Comparison of ENCODE assay signal across 10 cellular contexts in genomic region chr15:31350771-31351170, GRCh38. TPM values are rescaled to one million over a fixed set of nuclear protein-coding genes. Genes with fewer than 3 reads are reported as not detected.
A peak's percentile ranks its signal among the peaks of the same experiment; 100 is the strongest.
DNase-seq lines count a peak whose midpoint lies in the region; ATAC-seq and TF ChIP-seq lines count a peak whose summit lies in the region.
"Had no signal": no experiment of that assay in that cellular context is flagged by ENCODE, and none has a peak within 500 bp of the region (broad histone marks: within the 10 kb centered on the region; RNA-seq: fewer than 3 reads in every experiment).

No MANE protein-coding gene starts in this region.

- no peak for ATAC-seq in naive thymus-derived CD4-positive, alpha-beta T cell
- no peak for ATAC-seq in upper lobe of right lung
- ATAC-seq: SK-N-SH treated with all-trans-retinoic acid at 6 μM for 48 hours had no signal

- DNase-seq in breast epithelium (ENCODE audit: low spot score in 2 of 2): no peak
- no peak for DNase-seq in MCF 10A (ENCODE audit: unreplicated experiment)
- DNase-seq in activated naive CD8-positive, alpha-beta T cell treated with anti-CD3 and anti-CD28 coated beads for 36 hours: no peak
- no peak for DNase-seq in naive thymus-derived CD4-positive, alpha-beta T cell
- no peak for DNase-seq in upper lobe of right lung
- DNase-seq in 8988T: no peak
- DNase-seq in NCI-H82 treated with DMSO at 0.1 percent for 48 hours (lab: John Stamatoyannopoulos, UW; ENCODE audit: unreplicated experiment): no peak
- no peak for DNase-seq in coronary artery (ENCODE audit: low spot score)
- DNase-seq: NCI-H1930 had no signal

- H3K36me3 ChIP-seq in breast epithelium (no peaks in the 10 kb centered on the region), upper lobe of right lung (peaks cover 24% of the 10 kb centered on the region)
- H3K36me3 ChIP-seq in naive thymus-derived CD4-positive, alpha-beta T cell (ENCODE audit: control insufficient read depth in 2 of 3, insufficient read depth in 3 of 3, low read length in 3 of 3): peaks cover 0 to 28% (median 0%) of the 10 kb centered on the region in 3 experiments

- TF ChIP-seq POLR2A in breast epithelium (IDR thresholded peaks at IDR 0.05): no peak

- no peaks in the 10 kb centered on the region for H3K9me3 Mint-ChIP-seq in MCF 10A (ENCODE audit: unreplicated experiment)
- H3K9me3 Mint-ChIP-seq in activated naive CD8-positive, alpha-beta T cell treated with anti-CD3 and anti-CD28 coated beads for 36 hours: peaks cover 1% of the 10 kb centered on the region
- peaks cover 0 to 2% (median 0%) of the 10 kb centered on the region in 11 donors for H3K9me3 Mint-ChIP-seq in naive thymus-derived CD4-positive, alpha-beta T cell

- CTCF ChIA-PET in MCF 10A (lab: Yijun Ruan, JAX): interaction anchor here (1.3 to 2.5 kb wide), 3 partner anchors 15 to 140 kb away, joined by 3 to 9 read pairs (median 3); no protein-coding TSS in a partner anchor
- CTCF ChIA-PET in naive thymus-derived CD4-positive, alpha-beta T cell (lab: Charles Lee): interaction anchor here (0.7 to 5.8 kb wide), 3 partner anchors 10 to 157 kb away, joined by 3 to 47 read pairs (median 30); no protein-coding TSS in a partner anchor

- H3K27me3 Mint-ChIP-seq in MCF 10A (ENCODE audit: insufficient read depth, unreplicated experiment): no peaks in the 10 kb centered on the region
- no peaks in the 10 kb centered on the region for H3K27me3 Mint-ChIP-seq in activated naive CD8-positive, alpha-beta T cell treated with anti-CD3 and anti-CD28 coated beads for 36 hours
- H3K27me3 Mint-ChIP-seq in naive thymus-derived CD4-positive, alpha-beta T cell: no peaks in the 10 kb centered on the region

- H3K9me3 ChIP-seq in breast epithelium: no peaks in the 10 kb centered on the region
- H3K9me3 ChIP-seq in naive thymus-derived CD4-positive, alpha-beta T cell (ENCODE audit: control insufficient read depth in 2 of 3, low read length in 3 of 3): no peaks in the 10 kb centered on the region
- no peaks in the 10 kb centered on the region for H3K9me3 ChIP-seq in upper lobe of right lung

- peaks cover 23% of the 10 kb centered on the region for H3K36me3 Mint-ChIP-seq in MCF 10A (ENCODE audit: insufficient read depth, unreplicated experiment)
- peaks cover 77% of the 10 kb centered on the region for H3K36me3 Mint-ChIP-seq in activated naive CD8-positive, alpha-beta T cell treated with anti-CD3 and anti-CD28 coated beads for 36 hours
- peaks cover 0 to 35% (median 7%) of the 10 kb centered on the region in 5 donors for H3K36me3 Mint-ChIP-seq in naive thymus-derived CD4-positive, alpha-beta T cell

- no peak overlapping the region for H3K4me3 Mint-ChIP-seq in MCF 10A (ENCODE audit: unreplicated experiment)
- H3K4me3 Mint-ChIP-seq in activated naive CD8-positive, alpha-beta T cell treated with anti-CD3 and anti-CD28 coated beads for 36 hours: peak overlapping the region; percentile 68
- peak overlapping the region; percentile 67 to 88 (median 83) for H3K4me3 Mint-ChIP-seq in naive thymus-derived CD4-positive, alpha-beta T cell

- H3K27me3 ChIP-seq in breast epithelium: no peaks in the 10 kb centered on the region
- no peaks in the 10 kb centered on the region for H3K27me3 ChIP-seq in naive thymus-derived CD4-positive, alpha-beta T cell (ENCODE audit: control insufficient read depth in 2 of 2, insufficient read depth in 2 of 2, low read length in 2 of 2)
- no peaks in the 10 kb centered on the region for H3K27me3 ChIP-seq in upper lobe of right lung

- BruUV-seq in MCF 10A (replicated peaks; lab: Mats Ljungman, UMichigan): no TSS peak

- H3K27ac ChIP-seq in breast epithelium (peak overlapping the region; percentile 10 to 48), upper lobe of right lung (peak overlapping the region; percentile 51), coronary artery (peak overlapping the region in 1 of 2 donors; percentile 66)
- H3K27ac ChIP-seq in naive thymus-derived CD4-positive, alpha-beta T cell (ENCODE audit: low read depth, low read length): peak overlapping the region; percentile 94

- no peak for TF ChIP-seq CTCF in breast epithelium (IDR thresholded peaks at IDR 0.05)
- no peak for TF ChIP-seq CTCF in MCF 10A (IDR thresholded peaks at IDR 0.05; ENCODE audit: unreplicated experiment)
- no peak for TF ChIP-seq CTCF in upper lobe of right lung (IDR thresholded peaks at IDR 0.05)
- TF ChIP-seq CTCF in coronary artery (IDR thresholded peaks at IDR 0.05): no peak

- no peak overlapping the region for H3K4me3 ChIP-seq in breast epithelium
- H3K4me3 ChIP-seq in naive thymus-derived CD4-positive, alpha-beta T cell (ENCODE audit: low read length): no peak overlapping the region
- H3K4me3 ChIP-seq in upper lobe of right lung: no peak overlapping the region
- no peak overlapping the region for H3K4me3 ChIP-seq in coronary artery

- peaks cover 26% of the 10 kb centered on the region for H3K4me1 Mint-ChIP-seq in MCF 10A (ENCODE audit: insufficient read depth, unreplicated experiment)
- H3K4me1 Mint-ChIP-seq in activated naive CD8-positive, alpha-beta T cell treated with anti-CD3 and anti-CD28 coated beads for 36 hours: peaks cover 87% of the 10 kb centered on the region
- H3K4me1 Mint-ChIP-seq in naive thymus-derived CD4-positive, alpha-beta T cell: peaks cover 79 to 100% (median 96%) of the 10 kb centered on the region in 7 donors

- H3K27ac Mint-ChIP-seq in MCF 10A (ENCODE audit: low read depth, unreplicated experiment): no peak overlapping the region
- peak overlapping the region; percentile 99 for H3K27ac Mint-ChIP-seq in activated naive CD8-positive, alpha-beta T cell treated with anti-CD3 and anti-CD28 coated beads for 36 hours
- H3K27ac Mint-ChIP-seq in naive thymus-derived CD4-positive, alpha-beta T cell: peak overlapping the region; percentile 90 to 99 (median 97)

- POLR2A ChIA-PET in MCF 10A (lab: Yijun Ruan, JAX): interaction anchor here (1.3 kb wide), 1 partner anchor 22 kb away, joined by 3 read pairs; no protein-coding TSS in a partner anchor
- POLR2A ChIA-PET in naive thymus-derived CD4-positive, alpha-beta T cell (lab: Charles Lee): interaction anchor here (1.3 to 25.6 kb wide), 7 partner anchors 10 to 87 kb away, joined by 3 to 529 read pairs (median 11); partner anchors contain the start of gene KLF13

- H3K4me1 ChIP-seq in breast epithelium: peaks cover 8 to 20% of the 10 kb centered on the region in 2 donors
- H3K4me1 ChIP-seq in naive thymus-derived CD4-positive, alpha-beta T cell (ENCODE audit: control insufficient read depth in 2 of 2, insufficient read depth in 2 of 2, low read length in 2 of 2): peaks cover 96 to 99% of the 10 kb centered on the region in 2 donors
- H3K4me1 ChIP-seq in upper lobe of right lung: peaks cover 97% of the 10 kb centered on the region

- intact Hi-C loops in breast epithelium (cut with DNase I; ENCODE audit: low total_unique reads): no loop called here
- intact Hi-C loops in MCF 10A (cut with micrococcal nuclease): no loop called here
- intact Hi-C loops in naive thymus-derived CD4-positive, alpha-beta T cell (cut with micrococcal nuclease): no loop called here
- intact Hi-C loops in upper lobe of right lung (cut with DNase I): loop anchor here (10.0 kb wide), 1 partner anchor 366 kb away; no protein-coding TSS in a partner anchor

RNA-seq across cellular contexts. Expression of gene KLF13, which starts 24.1 kb away (rescaled TPM):
- 10 to 100 TPM; 26.3 to 52.2 (median 28.2) TPM for total RNA-seq in breast epithelium
- 83.1 and 110 TPM in 2 replicates for total RNA-seq in MCF 10A (2022)
- 100 to 1,000 TPM; 110 to 111 TPM for total RNA-seq in activated naive CD8-positive, alpha-beta T cell treated with anti-CD3 and anti-CD28 coated beads for 36 hours
- 100 to 1,000 TPM; 175 to 256 (median 199) TPM for total RNA-seq in naive thymus-derived CD4-positive, alpha-beta T cell
- 10 to 100 TPM; 42.4 to 53.7 TPM for polyA plus RNA-seq in naive thymus-derived CD4-positive, alpha-beta T cell
- total RNA-seq in upper lobe of right lung: 176 TPM
